Comparison of ENCODE assay signal across 15 cellular contexts in the genomic region with DNA sequence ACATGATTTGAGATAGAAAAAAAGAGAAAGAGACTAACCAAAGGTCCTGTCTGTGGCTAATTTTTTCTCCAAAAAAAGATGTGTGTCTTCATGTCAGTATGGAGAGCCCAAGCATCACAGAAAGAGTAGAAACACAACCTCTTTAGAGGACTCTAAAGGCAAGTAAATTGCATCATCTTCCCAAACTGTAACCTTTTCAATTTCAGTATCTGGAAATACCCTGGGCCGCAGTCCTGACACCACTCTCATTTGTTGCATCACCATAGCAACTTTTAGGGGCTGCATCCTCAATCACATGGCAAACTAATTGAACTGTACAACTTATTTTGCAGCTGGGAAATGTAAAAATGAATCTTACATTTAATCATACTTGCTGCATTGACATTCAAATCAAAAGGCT.
A peak's percentile ranks its signal among the peaks of the same experiment; 100 is the strongest.
DNase-seq lines count a peak whose midpoint lies in the region; ATAC-seq and TF ChIP-seq lines count a peak whose summit lies in the region.
"Had no signal": no experiment of that assay in that cellular context is flagged by ENCODE, and none has a peak within 500 bp of the region (broad histone marks: within the 10 kb centered on the region; RNA-seq: fewer than 3 reads in every experiment).

No MANE protein-coding gene starts in this region.

- TF ChIP-seq POLR2A in heart left ventricle (IDR thresholded peaks at IDR 0.05), result no peak

- H3K27me3 ChIP-seq in neural progenitor cell (no peaks in the 10 kb centered on the region), heart left ventricle (peaks cover 0 to 7% (median 0%) of the 10 kb centered on the region in 9 donors)

- H3K9me3 ChIP-seq in neural progenitor cell (ENCODE audit: low read depth) (no peaks in the 10 kb centered on the region), heart left ventricle (peaks cover 0 to 4% (median 0%) of the 10 kb centered on the region in 12 donors)

- TF ChIP-seq CTCF in neural progenitor cell (IDR thresholded peaks at IDR 0.05) (no peak), heart left ventricle (IDR thresholded peaks at IDR 0.05) (no peak)

- no peak overlapping the region for H3K4me2 ChIP-seq in neural progenitor cell
- H3K4me2 ChIP-seq: KMS-11 had no signal

- no peak overlapping the region for H3K4me3 ChIP-seq in neural progenitor cell
- no peak overlapping the region for H3K4me3 ChIP-seq in heart left ventricle

- H3K9me3 Mint-ChIP-seq in stimulated activated naive CD8-positive, alpha-beta T cell treated with anti-CD3 and anti-CD28 coated beads, Interleukin-15, amount 100 ng/mL, for 72 hours, result peaks cover 0 to 10% of the 10 kb centered on the region in 2 donors
- H3K9me3 Mint-ChIP-seq in neural progenitor cell, result peaks cover 2% of the 10 kb centered on the region
- peaks cover 0 to 3% of the 10 kb centered on the region in 2 donors for H3K9me3 Mint-ChIP-seq in effector memory CD8-positive, alpha-beta T cell

- H3K36me3 ChIP-seq in neural progenitor cell (no peaks in the 10 kb centered on the region), heart left ventricle (no peaks in the 10 kb centered on the region)

- no peaks in the 10 kb centered on the region for H3K4me1 Mint-ChIP-seq in stimulated activated naive CD8-positive, alpha-beta T cell treated with anti-CD3 and anti-CD28 coated beads, Interleukin-15, amount 100 ng/mL, for 72 hours
- H3K4me1 Mint-ChIP-seq in neural progenitor cell, result peaks cover 3% of the 10 kb centered on the region
- no peaks in the 10 kb centered on the region for H3K4me1 Mint-ChIP-seq in effector memory CD8-positive, alpha-beta T cell (ENCODE audit: low read depth in 2 of 2)

- no peaks in the 10 kb centered on the region for H3K36me3 Mint-ChIP-seq in neural progenitor cell
- no peaks in the 10 kb centered on the region for H3K36me3 Mint-ChIP-seq in effector memory CD8-positive, alpha-beta T cell (ENCODE audit: insufficient read depth)

- no peaks in the 10 kb centered on the region for H3K79me2 ChIP-seq in neural progenitor cell (ENCODE audit: low read depth)

- ATAC-seq in stimulated activated naive CD8-positive, alpha-beta T cell treated with anti-CD3 and anti-CD28 coated beads, Interleukin-15, amount 100 ng/mL, for 72 hours, result peak; percentile 86
- no peak for ATAC-seq in stimulated activated naive CD8-positive, alpha-beta T cell treated with anti-CD3 and anti-CD28 coated beads, Interleukin-15, Interleukin-2, amounts not matched to agents 100 U/mL and 50 U/mL, for 24 hours
- ATAC-seq in GM21825 (IDR thresholded peaks at IDR 0.05; ENCODE audit: unreplicated experiment) (peak; percentile 66), HG03196 (IDR thresholded peaks at IDR 0.05; ENCODE audit: unreplicated experiment) (peak; percentile 68), heart left ventricle (no peak)
- ATAC-seq in effector memory CD8-positive, alpha-beta T cell (replicated peaks), result no peak

- peak overlapping the region; percentile 71 to 86 for H3K27ac Mint-ChIP-seq in stimulated activated naive CD8-positive, alpha-beta T cell treated with anti-CD3 and anti-CD28 coated beads, Interleukin-15, amount 100 ng/mL, for 72 hours
- H3K27ac Mint-ChIP-seq in neural progenitor cell, result no peak overlapping the region
- no peak overlapping the region for H3K27ac Mint-ChIP-seq in effector memory CD8-positive, alpha-beta T cell

- no peak overlapping the region for H3K9ac ChIP-seq in neural progenitor cell
- H3K9ac ChIP-seq: KMS-11 had no signal

- peak overlapping the region; percentile 55 for H2AFZ ChIP-seq in neural progenitor cell (replicated peaks)

- intact Hi-C loops in heart left ventricle (cut with DNase I), result no loop called here

- H3K4me1 ChIP-seq in neural progenitor cell (no peaks in the 10 kb centered on the region), heart left ventricle (no peaks in the 10 kb centered on the region)

- H3K27ac ChIP-seq in neural progenitor cell (no peak overlapping the region), heart left ventricle (no peak overlapping the region)
- H3K27ac ChIP-seq: epithelial cell of prostate, KMS-11 had no signal

- H3K27me3 Mint-ChIP-seq in stimulated activated naive CD8-positive, alpha-beta T cell treated with anti-CD3 and anti-CD28 coated beads, Interleukin-15, amount 100 ng/mL, for 72 hours, result peaks cover 8% of the 10 kb centered on the region
- no peaks in the 10 kb centered on the region for H3K27me3 Mint-ChIP-seq in neural progenitor cell (ENCODE audit: insufficient read depth, low read depth)
- peaks cover 0 to 10% of the 10 kb centered on the region in 2 donors for H3K27me3 Mint-ChIP-seq in effector memory CD8-positive, alpha-beta T cell

- 72 to 90% (median 84%) methylated on average over 1 of the region's 1 CpG for WGBS in heart left ventricle, 4 donors

- peak in 1 of 2 donors; percentile 29 for DNase-seq in stimulated activated naive CD8-positive, alpha-beta T cell treated with anti-CD3 and anti-CD28 coated beads, Interleukin-15, amount 100 ng/mL, for 72 hours
- no peak for DNase-seq in stimulated activated naive CD8-positive, alpha-beta T cell treated with anti-CD3 and anti-CD28 coated beads, Interleukin-15, Interleukin-2, amounts not matched to agents 100 U/mL and 50 U/mL, for 24 hours
- DNase-seq in neural progenitor cell (ENCODE audit: low spot score) (no peak), heart left ventricle (no peak)
- no peak for DNase-seq in activated CD8-positive, alpha-beta memory T cell treated with anti-CD3 and anti-CD28 coated beads for 24 hours
- DNase-seq in effector memory CD8-positive, alpha-beta T cell, result no peak
- DNase-seq: ACHN; activated CD4-positive, CD25-positive, alpha-beta regulatory T cell; head of caudate nucleus; NCI-H1436 treated with DMSO at 0.1 percent for 48 hours; NCI-H526 had no signal

- H3K4me3 Mint-ChIP-seq in stimulated activated naive CD8-positive, alpha-beta T cell treated with anti-CD3 and anti-CD28 coated beads, Interleukin-15, amount 100 ng/mL, for 72 hours, result peak overlapping the region in 1 of 2 donors; percentile 29
- no peak overlapping the region for H3K4me3 Mint-ChIP-seq in neural progenitor cell
- H3K4me3 Mint-ChIP-seq in effector memory CD8-positive, alpha-beta T cell, result no peak overlapping the region

- no peaks in the 10 kb centered on the region for H3F3A ChIP-seq in neural progenitor cell (ENCODE audit: low read depth)

- no peaks in the 10 kb centered on the region for H4K20me1 ChIP-seq in neural progenitor cell (ENCODE audit: low read depth)

Comparison
In these comparisons a context has a peak if more than half of its experiments do, and no peak if none do; other contexts are left out.
1. ATAC-seq: peak in stimulated activated naive CD8-positive, alpha-beta T cell treated with anti-CD3 and anti-CD28 coated beads, Interleukin-15, amount 100 ng/mL, for 72 hours (single experiment), GM21825 (single experiment) and HG03196 (single experiment); none in stimulated activated naive CD8-positive, alpha-beta T cell treated with anti-CD3 and anti-CD28 coated beads, Interleukin-15, Interleukin-2, amounts not matched to agents 100 U/mL and 50 U/mL, for 24 hours (single experiment), effector memory CD8-positive, alpha-beta T cell (single experiment) and heart left ventricle (0 of 4).
2. H3K27ac Mint-ChIP-seq: peak in stimulated activated naive CD8-positive, alpha-beta T cell treated with anti-CD3 and anti-CD28 coated beads, Interleukin-15, amount 100 ng/mL, for 72 hours (2 of 2); none in neural progenitor cell (single experiment) and effector memory CD8-positive, alpha-beta T cell (0 of 2).